8 cellular contexts compared by ENCODE assay signal in genomic region chr15:96356494-96357455, GRCh38. TPM values are rescaled to one million over a fixed set of nuclear protein-coding genes. Genes with fewer than 3 reads are reported as not detected.
DNase-seq lines count a peak whose midpoint lies in the region; ATAC-seq and TF ChIP-seq lines count a peak whose summit lies in the region.

No MANE protein-coding gene starts in this region.

- no peak overlapping the region for H3K27ac ChIP-seq in CD4-positive, alpha-beta T cell (ENCODE audit: low read depth, low read length)

- CTCF ChIA-PET in CD4-positive, alpha-beta T cell (lab: Charles Lee) = no interaction called here

- H3K4me1 Mint-ChIP-seq in CD4-positive, alpha-beta T cell (ENCODE audit: low read depth) = peaks cover 23% of the 10 kb centered on the region
- H3K4me1 Mint-ChIP-seq in natural killer cell = peaks cover 21 to 22% of the 10 kb centered on the region in 2 donors

- peak overlapping the region; percentile 86 for H3K4me3 Mint-ChIP-seq in CD4-positive, alpha-beta T cell
- H3K4me3 Mint-ChIP-seq in natural killer cell = peak overlapping the region; percentile 97

- no peaks in the 10 kb centered on the region for H3K36me3 Mint-ChIP-seq in CD4-positive, alpha-beta T cell (ENCODE audit: low read depth)
- H3K36me3 Mint-ChIP-seq in natural killer cell = peaks cover 20% of the 10 kb centered on the region

- peak; percentile 73 for TF ChIP-seq CTCF in CD4-positive, alpha-beta T cell (IDR thresholded peaks at IDR 0.05)
- TF ChIP-seq CTCF in natural killer cell (IDR thresholded peaks at IDR 0.05) = peak; percentile 92

- no peaks in the 10 kb centered on the region for H3K9me3 Mint-ChIP-seq in CD4-positive, alpha-beta T cell
- H3K9me3 Mint-ChIP-seq in natural killer cell = peaks cover 0 to 2% of the 10 kb centered on the region in 2 donors

- peak; percentile 75 for ATAC-seq in CD4-positive, alpha-beta T cell (ENCODE audit: poor library complexity)
- peak; percentile 72 for ATAC-seq in GM19395 (IDR thresholded peaks at IDR 0.05; ENCODE audit: unreplicated experiment)
- peak; percentile 76 for ATAC-seq in HG03520 (IDR thresholded peaks at IDR 0.05; ENCODE audit: unreplicated experiment)
- ATAC-seq in esophagus mucosa = peak; percentile 67
- peak; percentile 74 to 89 (median 87) for ATAC-seq in natural killer cell
- peak; percentile 52 for ATAC-seq in stimulated activated naive CD8-positive, alpha-beta T cell treated with anti-CD3 and anti-CD28 coated beads, Interleukin-15, Interleukin-2, amounts not matched to agents 100 U/mL and 50 U/mL, for 24 hours

- DNase-seq in CD4-positive, alpha-beta T cell = peak; percentile 19 to 66 (median 48)
- DNase-seq in OCI-M1 (lab: John Stamatoyannopoulos, UW) (peak; percentile 96), natural killer cell (peak; percentile 74)
- DNase-seq in activated T-cell treated with anti-CD3 and anti-CD28 coated beads, Interleukin-2, amount 50 U/mL, for 1 hour = peak; percentile 72
- peak; percentile 86 for DNase-seq in stimulated activated naive CD8-positive, alpha-beta T cell treated with anti-CD3 and anti-CD28 coated beads, Interleukin-15, Interleukin-2, amounts not matched to agents 100 U/mL and 50 U/mL, for 24 hours

- peaks cover 54% of the 10 kb centered on the region for H3K27me3 Mint-ChIP-seq in CD4-positive, alpha-beta T cell
- peaks cover 52 to 57% of the 10 kb centered on the region in 2 donors for H3K27me3 Mint-ChIP-seq in natural killer cell (ENCODE audit: low read depth in 2 of 2)

- peaks cover 93% of the 10 kb centered on the region for H3K27me3 ChIP-seq in CD4-positive, alpha-beta T cell (ENCODE audit: control insufficient read depth, insufficient read depth, low read length)

- peaks cover 5% of the 10 kb centered on the region for H3K9me3 ChIP-seq in CD4-positive, alpha-beta T cell (ENCODE audit: control insufficient read depth, low read length)

- POLR2A ChIA-PET in CD4-positive, alpha-beta T cell (lab: Charles Lee) = interaction anchor here (0.7 kb wide), 1 partner anchor 567 kb away, joined by 3 read pairs; no protein-coding TSS in a partner anchor

- H3K27ac Mint-ChIP-seq in CD4-positive, alpha-beta T cell = no peak overlapping the region
- peak overlapping the region; percentile 40 to 86 for H3K27ac Mint-ChIP-seq in natural killer cell

- intact Hi-C loops in CD4-positive, alpha-beta T cell (cut with DNase I, micrococcal nuclease) = no loop called here
- intact Hi-C loops in natural killer cell (cut with micrococcal nuclease) = loop anchor here (2.0 kb wide), 1 partner anchor 26 kb away; the partner anchor contains the start of gene NR2F2

RNA-seq across cellular contexts. Expression of gene NR2F2, which starts 26.3 kb away (rescaled TPM):
- not detected for total RNA-seq in CD4-positive, alpha-beta T cell
- 6.9 TPM for total RNA-seq in esophagus mucosa
- total RNA-seq in natural killer cell = not detected
